ENCODE assay signal across 8 cellular contexts in the genomic region with DNA sequence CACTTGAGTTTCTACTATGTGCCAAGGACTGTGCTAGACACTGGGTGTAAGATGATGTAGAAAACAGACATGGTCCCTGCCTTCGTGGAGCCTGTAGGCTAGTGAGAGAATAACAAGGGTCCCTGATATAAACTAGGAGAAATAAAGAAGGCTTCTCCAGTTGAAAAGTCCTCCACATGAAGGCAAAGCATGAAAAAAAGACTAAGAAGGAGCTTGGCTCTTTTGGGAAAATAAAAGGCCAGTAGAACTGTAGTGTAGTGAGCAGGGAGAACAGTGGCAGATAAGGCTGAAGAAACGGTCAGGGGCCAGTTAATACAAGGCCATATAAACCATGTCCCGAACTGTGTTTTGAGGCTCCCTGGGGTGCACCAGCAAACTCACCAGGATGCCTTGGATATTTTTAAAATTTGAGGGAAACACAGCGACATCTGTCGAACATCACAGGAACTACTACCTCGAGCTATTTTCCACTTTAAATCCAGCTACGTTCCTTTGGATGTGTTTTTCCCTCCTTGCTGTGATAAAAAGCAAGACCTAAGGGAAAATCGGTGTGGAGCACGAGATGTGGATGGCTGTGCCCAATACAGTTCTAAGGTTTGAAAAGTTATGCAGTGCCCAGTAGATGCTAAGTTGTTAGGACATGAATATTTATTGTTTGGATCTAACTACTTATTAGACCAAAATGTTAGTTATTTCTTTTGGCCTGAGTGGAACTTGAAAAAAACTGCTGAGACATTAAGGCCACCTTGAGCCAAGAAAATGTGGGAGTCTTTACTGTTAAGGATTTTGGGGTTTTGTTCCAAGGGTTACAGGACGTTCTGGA. TPM values are rescaled to one million over a fixed set of nuclear protein-coding genes. Genes with fewer than 3 reads are reported as not detected.
DNase-seq lines count a peak whose midpoint lies in the region; ATAC-seq and TF ChIP-seq lines count a peak whose summit lies in the region.

No MANE protein-coding gene starts in this region.

- TF ChIP-seq CTCF in SK-N-SH (IDR thresholded peaks at IDR 0.05): peak; percentile 77
- peak; percentile 78 for TF ChIP-seq CTCF in brain microvascular endothelial cell (IDR thresholded peaks at IDR 0.05; ENCODE audit: low read depth, low read length, missing control alignments)
- peak; percentile 81 for TF ChIP-seq CTCF in smooth muscle cell (IDR thresholded peaks at IDR 0.05; ENCODE audit: borderline replicate concordance, insufficient read depth, poor library complexity, severe bottlenecking)

- no peaks in the 10 kb centered on the region for H3K9me2 ChIP-seq in SK-N-SH

- H2AFZ ChIP-seq in SK-N-SH (ENCODE audit: low read depth) (peak overlapping the region; percentile 80), smooth muscle cell (ENCODE audit: low read depth) (peak overlapping the region; percentile 85)

- no peak for TF ChIP-seq EP300 in SK-N-SH (IDR thresholded peaks at IDR 0.05; ENCODE audit: borderline replicate concordance in 1 of 2, low read depth in 1 of 2, low read length in 1 of 2)

- H3K79me2 ChIP-seq in SK-N-SH (ENCODE audit: insufficient read depth) (no peaks in the 10 kb centered on the region), smooth muscle cell (ENCODE audit: low read depth) (no peaks in the 10 kb centered on the region)

- H3K4me3 ChIP-seq in MG63 (no peak overlapping the region), SK-N-SH (ENCODE audit: low read depth in 2 of 2, low read length in 1 of 2) (peak overlapping the region in 1 of 2 experiments; percentile 15; a peak in 1 of 4 replicates), brain microvascular endothelial cell (ENCODE audit: low read depth, low read length) (no peak overlapping the region), smooth muscle cell (no peak overlapping the region)

- H3K4me2 ChIP-seq in SK-N-SH (0 out of 2 replicates have a peak overlapping the region, but pooled peaks have one; percentile 3), smooth muscle cell (no peak overlapping the region)

- WGBS in SK-N-SH (ENCODE audit: low lambda C conversion rate): 9% methylated on average over 10 of the region's 10 CpGs
- 16% methylated on average over 10 of the region's 10 CpGs for WGBS in smooth muscle cell (ENCODE audit: low lambda C conversion rate)

- H3K36me3 ChIP-seq in MG63 (no peaks in the 10 kb centered on the region), SK-N-SH (replicated peaks in 1 of 2; ENCODE audit: control insufficient read depth in 1 of 2, insufficient read depth in 2 of 2, low read length in 1 of 2) (no peaks in the 10 kb centered on the region), brain microvascular endothelial cell (replicated peaks) (no peaks in the 10 kb centered on the region), smooth muscle cell (ENCODE audit: low read depth) (no peaks in the 10 kb centered on the region)

- H3F3A ChIP-seq in SK-N-SH (replicated peaks; ENCODE audit: insufficient read depth) (peaks cover 8% of the 10 kb centered on the region), smooth muscle cell (ENCODE audit: low read depth) (no peaks in the 10 kb centered on the region)

- H3K9me3 ChIP-seq in MG63 (no peaks in the 10 kb centered on the region), SK-N-SH (no peaks in the 10 kb centered on the region), smooth muscle cell (replicated peaks; ENCODE audit: low read depth) (no peaks in the 10 kb centered on the region)

- CTCF ChIA-PET in SK-N-SH (lab: Yijun Ruan, JAX): interaction anchor here (0.6 to 5.1 kb wide), 44 partner anchors 11 to 964 kb away, joined by 3 to 107 read pairs (median 4); a partner anchor contains a TSS

- TF ChIP-seq RAD21 in SK-N-SH (IDR thresholded peaks at IDR 0.05; ENCODE audit: low read length): peak; percentile 81

- POLR2A ChIA-PET in SK-N-SH (lab: Yijun Ruan, JAX): interaction anchor here (0.9 kb wide), 1 partner anchor 9 kb away, joined by 3 read pairs; a partner anchor contains a TSS

- DNase-seq in GM03348 (ENCODE audit: low spot score) (peak; percentile 80), MG63 (peak; percentile 24), SK-N-SH (peak; percentile 74), brain microvascular endothelial cell (peak; percentile 52), iPS-NIHi11 (ENCODE audit: low spot score) (peak; percentile 75), smooth muscle cell (lab: John Stamatoyannopoulos, UW; ENCODE audit: unreplicated experiment) (no peak)

- H3K9ac ChIP-seq in SK-N-SH (no peak overlapping the region), smooth muscle cell (ENCODE audit: low read depth) (no peak overlapping the region)

- ATAC-seq in GM21529 (IDR thresholded peaks at IDR 0.05; ENCODE audit: unreplicated experiment) (no peak), GM21447 (IDR thresholded peaks at IDR 0.05; ENCODE audit: unreplicated experiment) (no peak)

- peaks cover 0 to 5% of the 10 kb centered on the region in 2 experiments; a peak in 2 of 4 replicates for H3K4me1 ChIP-seq in SK-N-SH (ENCODE audit: control insufficient read depth in 1 of 2, insufficient read depth in 2 of 2, low read depth in 1 of 2, low read length in 1 of 2)
- no peaks in the 10 kb centered on the region for H3K4me1 ChIP-seq in smooth muscle cell (ENCODE audit: low read depth)

- no peak overlapping the region for H3K27ac ChIP-seq in SK-N-SH (ENCODE audit: low read depth in 2 of 2, low read length in 1 of 2)
- no peak overlapping the region for H3K27ac ChIP-seq in brain microvascular endothelial cell
- H3K27ac ChIP-seq in smooth muscle cell (ENCODE audit: low read depth): no peak overlapping the region

- H4K20me1 ChIP-seq in SK-N-SH (ENCODE audit: insufficient read depth) (no peaks in the 10 kb centered on the region), smooth muscle cell (ENCODE audit: low read depth) (no peaks in the 10 kb centered on the region)

- H3K27me3 ChIP-seq in MG63: no peaks in the 10 kb centered on the region
- H3K27me3 ChIP-seq in SK-N-SH (ENCODE audit: insufficient read depth): no peaks in the 10 kb centered on the region
- H3K27me3 ChIP-seq in brain microvascular endothelial cell (replicated peaks): no peaks in the 10 kb centered on the region
- no peaks in the 10 kb centered on the region for H3K27me3 ChIP-seq in smooth muscle cell (ENCODE audit: low read depth)

- in situ Hi-C loops in brain microvascular endothelial cell (cut with HindIII; ENCODE audit: low pct_ligation_motif_present, low sequenced_read_pairs): no loop called here

TF ChIP-seq in SK-N-SH, 30 proteins besides CTCF, POLR2A, EP300 and RAD21:
- TF ChIP-seq RFX5 (IDR thresholded peaks at IDR 0.05; ENCODE audit: low read length) (0 out of 2 replicates have a peak, but pooled peaks have one; percentile 15), FOXJ3 (CRISPR knock-in tag; IDR thresholded peaks at IDR 0.05) (no peak), SMC3 (IDR thresholded peaks at IDR 0.05; ENCODE audit: low read depth, low read length) (peak; percentile 81)

RNA-seq across cellular contexts. Expression of a gene that starts 8.5 kb away (rescaled TPM):
- total RNA-seq in MG63 (2014; rRNA removed; shearing (Covaris generic); ENCODE audit: low replicate concordance): 25.8 and 37.6 TPM in 2 replicates
- 48.1 and 60.9 TPM in 2 replicates for polyA plus RNA-seq in SK-N-SH (2012; rRNA removed)
- polyA plus RNA-seq in SK-N-SH (2012; cell fraction: cytosol; rRNA removed): 79.2 and 118 TPM in 2 replicates
- 11.8 and 30.0 TPM in 2 replicates for polyA plus RNA-seq in SK-N-SH (2012; cell fraction: nucleus; rRNA removed)
- 64.5 and 71.9 TPM in 2 replicates for total RNA-seq in smooth muscle cell
- 60.8 and 71.7 TPM in 2 replicates for polyA plus RNA-seq in smooth muscle cell
